ENCODE assay signal across 9 cellular contexts in the genomic region with DNA sequence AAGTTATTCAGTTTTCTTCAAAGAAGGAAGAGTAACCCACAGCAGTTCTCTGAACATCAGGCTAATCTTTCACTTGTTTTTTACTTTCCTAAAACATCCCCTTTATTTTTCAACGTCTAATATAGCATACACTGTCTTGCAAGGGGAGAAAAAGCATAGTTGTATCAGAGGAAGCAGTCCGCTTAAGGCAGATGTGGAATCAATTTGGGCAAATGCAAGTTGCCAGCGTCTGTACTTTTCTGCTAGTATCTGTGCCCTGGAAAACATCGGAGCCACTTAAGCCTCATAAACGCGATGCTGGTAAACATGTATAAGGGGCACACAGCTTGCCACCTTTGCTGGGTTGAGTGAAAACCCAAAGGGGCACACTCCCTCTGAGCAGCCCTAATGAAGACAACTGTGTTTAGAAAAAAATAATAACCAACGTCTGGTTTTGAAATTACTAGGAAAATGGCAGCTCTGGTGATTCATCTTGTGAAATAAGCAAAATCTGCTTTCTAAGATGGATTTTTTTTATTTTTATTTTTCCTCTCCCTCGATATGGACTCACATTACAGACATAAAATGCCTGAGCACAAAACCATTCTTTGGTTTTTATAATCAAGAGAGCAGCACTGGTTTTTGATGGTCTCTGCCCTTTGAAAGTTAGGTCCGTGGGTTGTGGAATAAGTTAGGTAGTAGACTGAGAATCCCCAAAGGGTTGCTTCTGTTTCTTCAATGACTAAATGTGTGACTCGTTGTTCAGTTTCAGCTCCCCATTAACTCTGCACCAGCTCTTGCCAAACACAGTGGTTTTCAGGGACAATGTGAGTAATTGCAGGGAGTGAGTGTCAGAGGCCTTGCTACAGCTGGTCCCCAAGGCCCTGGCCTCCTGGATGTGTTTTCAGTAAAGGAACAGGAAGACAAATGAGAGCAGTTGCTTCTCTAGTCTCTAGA. TPM values are rescaled to one million over a fixed set of nuclear protein-coding genes. Genes with fewer than 3 reads are reported as not detected.
DNase-seq lines count a peak whose midpoint lies in the region; ATAC-seq and TF ChIP-seq lines count a peak whose summit lies in the region.
"Had no signal": no experiment of that assay in that cellular context is flagged by ENCODE, and none has a peak within 500 bp of the region (broad histone marks: within the 10 kb centered on the region; RNA-seq: fewer than 3 reads in every experiment).

No MANE protein-coding gene starts in this region.

- H3K27me3 Mint-ChIP-seq in activated T-helper 1 cell treated with anti-CD3 and anti-CD28 coated beads, Interleukin-12 subunit alpha, Interleukin-12 subunit beta, Interleukin-2, Interleukin-4 antibody, amounts not matched to agents 30 ng/mL and 10 ng/mL and 1 ng/mL, durations not matched to agents 14 hours and 24 hours and 36 hours (ENCODE audit: insufficient read depth), result peaks cover 2% of the 10 kb centered on the region
- peaks cover 2% of the 10 kb centered on the region for H3K27me3 Mint-ChIP-seq in neural progenitor cell (ENCODE audit: insufficient read depth, low read depth)

- no peaks in the 10 kb centered on the region for H3K4me1 ChIP-seq in neural progenitor cell

- H3K27ac ChIP-seq in neural progenitor cell, result no peak overlapping the region
- H3K27ac ChIP-seq: cardiac muscle cell had no signal

- peak overlapping the region; percentile 43 for H3K4me3 Mint-ChIP-seq in activated T-helper 1 cell treated with anti-CD3 and anti-CD28 coated beads, Interleukin-12 subunit alpha, Interleukin-12 subunit beta, Interleukin-2, Interleukin-4 antibody, amounts not matched to agents 30 ng/mL and 10 ng/mL and 1 ng/mL, durations not matched to agents 14 hours and 24 hours and 36 hours
- no peak overlapping the region for H3K4me3 Mint-ChIP-seq in neural progenitor cell

- intact Hi-C loops in activated T-helper 1 cell treated with anti-CD3 and anti-CD28 coated beads, Interleukin-12 subunit alpha, Interleukin-12 subunit beta, Interleukin-2, Interleukin-4 antibody, amounts not matched to agents 30 ng/mL and 10 ng/mL and 1 ng/mL, durations not matched to agents 14 hours and 24 hours and 36 hours (cut with micrococcal nuclease), result loop anchor here (1.0 to 5.0 kb wide), 16 partner anchors 10 to 1064 kb away; partner anchors contain the start of genes SEL1L3 and SMIM20

- no peaks in the 10 kb centered on the region for H3K9me3 ChIP-seq in neural progenitor cell (ENCODE audit: low read depth)

- peak; percentile 74 for ATAC-seq in HG03135 (IDR thresholded peaks at IDR 0.05; ENCODE audit: unreplicated experiment)

- no peaks in the 10 kb centered on the region for H3K79me2 ChIP-seq in neural progenitor cell (ENCODE audit: low read depth)

- peaks cover 37% of the 10 kb centered on the region for H3K4me1 Mint-ChIP-seq in activated T-helper 1 cell treated with anti-CD3 and anti-CD28 coated beads, Interleukin-12 subunit alpha, Interleukin-12 subunit beta, Interleukin-2, Interleukin-4 antibody, amounts not matched to agents 30 ng/mL and 10 ng/mL and 1 ng/mL, durations not matched to agents 14 hours and 24 hours and 36 hours (ENCODE audit: low read depth)
- no peaks in the 10 kb centered on the region for H3K4me1 Mint-ChIP-seq in neural progenitor cell

- H2AFZ ChIP-seq in neural progenitor cell (replicated peaks), result peak overlapping the region; percentile 64

- no peak for TF ChIP-seq CTCF in AG09309 (IDR thresholded peaks at IDR 0.05; ENCODE audit: control insufficient read depth, insufficient read depth, low read depth, low read length, missing control alignments)
- TF ChIP-seq CTCF in neural progenitor cell (IDR thresholded peaks at IDR 0.05), result no peak

- peaks cover 8% of the 10 kb centered on the region for H3K36me3 Mint-ChIP-seq in activated T-helper 1 cell treated with anti-CD3 and anti-CD28 coated beads, Interleukin-12 subunit alpha, Interleukin-12 subunit beta, Interleukin-2, Interleukin-4 antibody, amounts not matched to agents 30 ng/mL and 10 ng/mL and 1 ng/mL, durations not matched to agents 14 hours and 24 hours and 36 hours (ENCODE audit: low read depth)
- H3K36me3 Mint-ChIP-seq in neural progenitor cell, result no peaks in the 10 kb centered on the region

- no peaks in the 10 kb centered on the region for H3F3A ChIP-seq in neural progenitor cell (ENCODE audit: low read depth)

- H3K27me3 ChIP-seq in neural progenitor cell, result no peaks in the 10 kb centered on the region
- H3K27me3 ChIP-seq: cardiac muscle cell had no signal

- H3K9me3 Mint-ChIP-seq in activated T-helper 1 cell treated with anti-CD3 and anti-CD28 coated beads, Interleukin-12 subunit alpha, Interleukin-12 subunit beta, Interleukin-2, Interleukin-4 antibody, amounts not matched to agents 30 ng/mL and 10 ng/mL and 1 ng/mL, durations not matched to agents 14 hours and 24 hours and 36 hours, result peaks cover 13% of the 10 kb centered on the region
- peaks cover 12% of the 10 kb centered on the region for H3K9me3 Mint-ChIP-seq in neural progenitor cell

- no peaks in the 10 kb centered on the region for H3K36me3 ChIP-seq in neural progenitor cell
- H3K36me3 ChIP-seq: cardiac muscle cell had no signal

- no peak overlapping the region for H3K4me2 ChIP-seq in neural progenitor cell

- DNase-seq in AG09309 (ENCODE audit: low read depth), result peak; percentile 52
- peak; percentile 8 for DNase-seq in GM19238 (ENCODE audit: insufficient read length, low spot score)
- no peak for DNase-seq in activated T-helper 1 cell treated with anti-CD3 and anti-CD28 coated beads, Interleukin-12 subunit alpha, Interleukin-12 subunit beta, Interleukin-2, Interleukin-4 antibody, amounts not matched to agents 30 ng/mL and 10 ng/mL and 1 ng/mL, durations not matched to agents 14 hours and 24 hours and 36 hours (ENCODE audit: low spot score)
- no peak for DNase-seq in neural progenitor cell (ENCODE audit: low spot score)
- no peak for DNase-seq in islet precursor cell
- no peak for DNase-seq in germinal center (ENCODE audit: low spot score)
- no peak for DNase-seq in inferior parietal cortex (ENCODE audit: extremely low spot score)

- H3K27ac Mint-ChIP-seq in activated T-helper 1 cell treated with anti-CD3 and anti-CD28 coated beads, Interleukin-12 subunit alpha, Interleukin-12 subunit beta, Interleukin-2, Interleukin-4 antibody, amounts not matched to agents 30 ng/mL and 10 ng/mL and 1 ng/mL, durations not matched to agents 14 hours and 24 hours and 36 hours, result peak overlapping the region; percentile 91
- H3K27ac Mint-ChIP-seq in neural progenitor cell, result no peak overlapping the region

- H4K20me1 ChIP-seq in neural progenitor cell (ENCODE audit: low read depth), result no peaks in the 10 kb centered on the region

- no peak overlapping the region for H3K4me3 ChIP-seq in AG09309 (ENCODE audit: control insufficient read depth, low read depth, low read length)
- H3K4me3 ChIP-seq in neural progenitor cell, result no peak overlapping the region
- H3K4me3 ChIP-seq: cardiac muscle cell had no signal

- H3K9ac ChIP-seq in neural progenitor cell, result no peak overlapping the region

RNA-seq across cellular contexts. Expression of gene SMIM20, which starts 24.5 kb away (rescaled TPM):
- 19.2 and 21.5 TPM in 2 replicates for total RNA-seq in activated T-helper 1 cell treated with anti-CD3 and anti-CD28 coated beads, Interleukin-12 subunit alpha, Interleukin-12 subunit beta, Interleukin-2, Interleukin-4 antibody, amounts not matched to agents 30 ng/mL and 10 ng/mL and 1 ng/mL, durations not matched to agents 14 hours and 24 hours and 36 hours
- total RNA-seq in neural progenitor cell (ENCODE audit: low replicate concordance), result 51.7 and 57.5 TPM in 2 replicates

Comparison
In these comparisons a context has a peak if more than half of its experiments do, and no peak if none do; other contexts are left out.
1. DNase-seq: peak in AG09309 (single experiment) and GM19238 (single experiment); none in activated T-helper 1 cell treated with anti-CD3 and anti-CD28 coated beads, Interleukin-12 subunit alpha, Interleukin-12 subunit beta, Interleukin-2, Interleukin-4 antibody, amounts not matched to agents 30 ng/mL and 10 ng/mL and 1 ng/mL, durations not matched to agents 14 hours and 24 hours and 36 hours (single experiment), neural progenitor cell (single experiment), islet precursor cell (single experiment), germinal center (single experiment) and inferior parietal cortex (single experiment).